Comparison of ENCODE assay signal across 18 cellular contexts in genomic region chr7:139562491-139562890, GRCh38. TPM values are rescaled to one million over a fixed set of nuclear protein-coding genes. Genes with fewer than 3 reads are reported as not detected.
DNase-seq lines count a peak whose midpoint lies in the region; ATAC-seq, FAIRE-seq and TF ChIP-seq lines count a peak whose summit lies in the region.
"Had no signal": no experiment of that assay in that cellular context is flagged by ENCODE, and none has a peak within 500 bp of the region (broad histone marks: within the 10 kb centered on the region; RNA-seq: fewer than 3 reads in every experiment).

No MANE protein-coding gene starts in this region.

- H3K79me2 ChIP-seq in GM12878 (ENCODE audit: control insufficient read depth, insufficient read depth, low read length) = no peaks in the 10 kb centered on the region

- POLR2A ChIA-PET in GM12878 (lab: Charles Lee) = no interaction called here

- no peak overlapping the region for H2AFZ ChIP-seq in GM12878 (ENCODE audit: control insufficient read depth, low read depth, low read length)

- DNase-seq in activated CD8-positive, alpha-beta memory T cell treated with anti-CD3 and anti-CD28 coated beads, Interleukin-2, amount 50 U/mL, for 48 hours = peak; percentile 33
- no peak for DNase-seq in activated CD8-positive, alpha-beta memory T cell treated with anti-CD3 and anti-CD28 coated beads, Interleukin-2, amount 50 U/mL, for 4 hours
- DNase-seq in H7 (peak; percentile 26), GM12878 (ENCODE audit: low read depth, low spot score) (no peak), islet precursor cell (peak; percentile 43), ureter (ENCODE audit: low spot score) (no peak), SIG-M5 (lab: John Stamatoyannopoulos, UW) (no peak)
- DNase-seq: C1 segment of cervical spinal cord; Calu3; CD4-positive, alpha-beta T cell; DMS 273 treated with DMSO at 0.1 percent for 48 hours; GOT3 had no signal

- H3K27me3 ChIP-seq in H7 (ENCODE audit: control insufficient read depth, insufficient read depth, low read length) (no peaks in the 10 kb centered on the region; the same call in 1 of the 2 replicates), GM12878 (replicated peaks in 1 of 2; ENCODE audit: control insufficient read depth in 2 of 2, insufficient read depth in 2 of 2, low read length in 1 of 2) (no peaks in the 10 kb centered on the region)

- ATAC-seq in GM12878 (no peak), GM21619 (IDR thresholded peaks at IDR 0.05; ENCODE audit: unreplicated experiment) (no peak)
- ATAC-seq: HepG2 had no signal

- H3K36me3 ChIP-seq in H7 (replicated peaks; ENCODE audit: control insufficient read depth, insufficient read depth, low read length) (no peaks in the 10 kb centered on the region), GM12878 (ENCODE audit: control insufficient read depth in 2 of 2, insufficient read depth in 2 of 2, low read length in 1 of 2) (no peaks in the 10 kb centered on the region; a peak in 1 of 4 replicates)
- H3K36me3 ChIP-seq: HAP-1 had no signal

- SMC1A ChIA-PET in GM12878 (lab: Charles Lee; ENCODE audit: uncharacterized antibody, unreplicated experiment) = no interaction called here

- intact Hi-C loops in GM12878 (cut with micrococcal nuclease; ENCODE audit: unreplicated experiment) = no loop called here

- RAD21 ChIA-PET in GM12878 (lab: Charles Lee; ENCODE audit: unreplicated experiment) = no interaction called here

- H3K9ac ChIP-seq in GM12878 (ENCODE audit: control insufficient read depth, insufficient read depth, low read length) = no peak overlapping the region

- no peak overlapping the region for H3K4me2 ChIP-seq in GM12878 (ENCODE audit: control insufficient read depth, insufficient read depth)

- no peaks in the 10 kb centered on the region for H4K20me1 ChIP-seq in GM12878 (ENCODE audit: control insufficient read depth, insufficient read depth)

- TSS peak; percentile 49 for BruUV-seq in GM12878 (replicated peaks; lab: Mats Ljungman, UMichigan)

- no peak overlapping the region for H3K27ac ChIP-seq in GM12878 (ENCODE audit: control insufficient read depth, insufficient read depth)
- H3K27ac ChIP-seq: 22Rv1 had no signal

- peak; percentile 32; the same call in 1 of the 2 replicates for TF ChIP-seq POLR2A in GM12878 (IDR thresholded peaks at IDR 0.05; ENCODE audit: low read depth, low read length)

- no peaks in the 10 kb centered on the region for H3K4me1 ChIP-seq in GM12878 (ENCODE audit: control insufficient read depth, insufficient read depth, low read length)

- 99% methylated on average over 12 of the region's 12 CpGs for WGBS in GM12878 (ENCODE audit: insufficient coverage, insufficient replicate concordance, low lambda C conversion rate, missing lambda C conversion rate)

- in situ Hi-C loops in GM12878 (cut with MboI) = no loop called here

- no peaks in the 10 kb centered on the region; the same call in 2 of the 3 replicates for H3K9me3 ChIP-seq in GM12878 (replicated peaks; ENCODE audit: control insufficient read depth, insufficient read depth, low read length)
- H3K9me3 ChIP-seq: HAP-1 had no signal

- CTCF ChIA-PET in GM12878 (lab: Yijun Ruan, JAX) = interaction anchor here (1.4 kb wide), 1 partner anchor 8 kb away, joined by 4 read pairs; no protein-coding TSS in a partner anchor

- TF ChIP-seq EP300 in GM12878 (IDR thresholded peaks at IDR 0.05; ENCODE audit: borderline replicate concordance in 1 of 2, control insufficient read depth in 1 of 2, low read depth in 2 of 2, low read length in 2 of 2) = no peak

- FAIRE-seq in GM12878 (lab: Jason Lieb, UNC) = no peak
- FAIRE-seq: GM18507, HepG2, HTR-8/SVneo had no signal

- H3K4me3 ChIP-seq in H7 (ENCODE audit: insufficient read depth, low read depth, low read length) (no peak overlapping the region), GM12878 (no peak overlapping the region)
- H3K4me3 ChIP-seq: HAP-1 had no signal

- TF ChIP-seq CTCF in GM12878 (IDR thresholded peaks at IDR 0.05 in 2 of 3, conservative IDR thresholded peaks at IDR 0.05 in 1 of 3; ENCODE audit: control insufficient read depth in 2 of 3, extremely low read depth in 1 of 3, insufficient read depth in 1 of 3, low read depth in 3 of 3, low read length in 3 of 3) = no peak

- no peak for TF ChIP-seq RAD21 in GM12878 (IDR thresholded peaks at IDR 0.05; ENCODE audit: insufficient read depth, low read depth, low read length)

TF ChIP-seq in GM12878, 131 proteins besides CTCF, POLR2A, EP300 and RAD21:
- no peak for TF ChIP-seq PKNOX1 (IDR thresholded peaks at IDR 0.05)
- TF ChIP-seq RUNX3 (IDR thresholded peaks at IDR 0.05; ENCODE audit: low read length) = no peak
- TF ChIP-seq ZNF274 (IDR thresholded peaks at IDR 0.05; ENCODE audit: insufficient read depth, insufficient read length) = no peak
- TF ChIP-seq HSF1 (IDR thresholded peaks at IDR 0.05; ENCODE audit: low read depth, low read length) = no peak
- no peak for TF ChIP-seq FOXM1 (IDR thresholded peaks at IDR 0.05; ENCODE audit: low read depth, low read length)
- no peak for TF ChIP-seq MTA3 (IDR thresholded peaks at IDR 0.05; ENCODE audit: borderline replicate concordance, low read length)
- no peak for TF ChIP-seq SREBF2 (IDR thresholded peaks at IDR 0.05; ENCODE audit: low read length)
- TF ChIP-seq EGR1 (IDR thresholded peaks at IDR 0.05; ENCODE audit: borderline replicate concordance in 1 of 2, low read depth in 2 of 2, low read length in 2 of 2) = no peak
- no peak for TF ChIP-seq RCOR1 (conservative IDR thresholded peaks at IDR 0.05; ENCODE audit: low read depth, low read length)
- TF ChIP-seq ZBTB4 (CRISPR knock-in tag; IDR thresholded peaks at IDR 0.05) = no peak
- no peak for TF ChIP-seq RBBP5 (conservative IDR thresholded peaks at IDR 0.05)
- TF ChIP-seq JUND (IDR thresholded peaks at IDR 0.05; ENCODE audit: low read depth, low read length) = no peak
- TF ChIP-seq ASH2L (IDR thresholded peaks at IDR 0.05; ENCODE audit: borderline replicate concordance, low read depth) = no peak

RNA-seq across cellular contexts. Expression of gene CLEC2L, which starts 39.0 kb away (rescaled TPM):
- not detected in 2 replicates for total RNA-seq in H7 (2014; rRNA removed; shearing (Covaris generic))
- not detected in 2 replicates for total RNA-seq in GM12878 (2013; cell fraction: nucleolus; rRNA removed)
- total RNA-seq in GM12878 (2014; rRNA removed) (not detected in 2 replicates), GM12878 (2014; rRNA removed; fragmentation: Illumina TruSeq; extraction: Trizol) (not detected in 2 replicates), GM12878 (2021) (not detected in 2 replicates), ureter (not detected)
- polyA plus RNA-seq in GM12878 (2011; ENCODE audit: low read depth) = not detected
- polyA plus RNA-seq in GM12878 (2011; rRNA removed) (not detected in 2 replicates), GM12878 (2014; fragmentation: Illumina TruSeq; extraction: Trizol) (not detected in 2 replicates), GM12878 (2014; fragmentation: Nextera tagmentation; extraction: Ambion mirVana) (not detected), GM12878 (2014; rRNA removed) (not detected in 2 replicates), GM12878 (2016; fragmentation: Nextera tagmentation; extraction: Ambion mirVana) (not detected)
- not detected in 2 replicates for polyA plus RNA-seq in GM12878 (2011; cell fraction: cytosol; rRNA removed)
- polyA plus RNA-seq in GM12878 (2011; cell fraction: nucleus; rRNA removed) = not detected in 2 replicates
- polyA plus RNA-seq in GM12878 (2012) = not detected in 2 replicates
- not detected in 2 replicates for polyA minus RNA-seq in GM12878 (2011; rRNA and poly(A)+ RNA removed)
- polyA minus RNA-seq in GM12878 (2011; cell fraction: cytosol; rRNA and poly(A)+ RNA removed) = not detected in 2 replicates
- not detected in 2 replicates for polyA minus RNA-seq in GM12878 (2011; cell fraction: nucleus; rRNA and poly(A)+ RNA removed)
- total RNA-seq: Calu3; CD4-positive, alpha-beta T cell had no signal

Comparison
In these comparisons a context has a peak if more than half of its experiments do, and no peak if none do; other contexts are left out.
1. DNase-seq: peak in activated CD8-positive, alpha-beta memory T cell treated with anti-CD3 and anti-CD28 coated beads, Interleukin-2, amount 50 U/mL, for 48 hours (single experiment), H7 (single experiment) and islet precursor cell (single experiment); none in activated CD8-positive, alpha-beta memory T cell treated with anti-CD3 and anti-CD28 coated beads, Interleukin-2, amount 50 U/mL, for 4 hours (single experiment), GM12878 (single experiment), ureter (single experiment) and SIG-M5 (single experiment).